Comparison of ENCODE assay signal across 8 cellular contexts in the genomic region with DNA sequence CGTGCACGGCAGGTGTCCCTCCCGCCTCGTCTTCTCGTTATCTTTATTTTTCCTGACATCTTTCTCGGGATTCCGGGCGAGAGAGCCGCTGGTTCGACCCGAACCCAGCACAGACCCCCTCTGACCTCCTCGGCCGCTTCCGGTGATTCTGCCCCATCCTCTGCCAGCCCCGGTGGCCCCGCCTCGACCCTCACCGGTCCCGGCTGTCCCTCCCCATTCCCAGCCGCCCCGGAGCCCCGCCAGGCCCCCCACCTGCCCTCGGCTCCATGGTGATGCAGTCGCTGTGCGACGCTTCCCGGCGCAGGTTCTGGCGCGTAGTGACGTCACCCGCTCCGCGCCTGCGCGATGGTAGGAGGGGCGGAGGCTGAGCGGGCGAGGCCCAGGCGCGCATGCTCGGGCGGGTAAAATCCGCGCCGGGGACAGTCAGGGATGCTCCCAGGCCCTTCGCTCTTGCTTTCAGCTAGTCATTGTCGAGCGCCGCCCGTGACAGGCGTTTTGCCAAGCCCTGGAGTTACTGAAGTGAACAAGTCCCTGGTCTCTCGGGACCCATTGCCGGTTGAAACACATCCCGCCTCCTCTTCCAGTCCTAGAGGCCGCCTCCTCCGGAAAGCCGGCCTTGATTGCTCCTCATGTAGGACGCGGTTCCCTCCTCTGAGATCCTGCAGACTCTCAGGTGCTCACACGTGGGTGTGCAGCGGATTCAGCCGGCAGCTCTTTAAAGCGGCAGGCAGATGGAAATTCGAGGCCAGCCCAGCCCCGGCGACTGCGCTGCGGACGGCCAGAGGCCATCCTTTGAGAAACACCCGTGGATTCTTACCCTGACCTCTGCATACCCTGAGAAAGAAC. TPM values are rescaled to one million over a fixed set of nuclear protein-coding genes. Genes with fewer than 3 reads are reported as not detected.
DNase-seq lines count a peak whose midpoint lies in the region; ATAC-seq and TF ChIP-seq lines count a peak whose summit lies in the region.

A gene with protein sequence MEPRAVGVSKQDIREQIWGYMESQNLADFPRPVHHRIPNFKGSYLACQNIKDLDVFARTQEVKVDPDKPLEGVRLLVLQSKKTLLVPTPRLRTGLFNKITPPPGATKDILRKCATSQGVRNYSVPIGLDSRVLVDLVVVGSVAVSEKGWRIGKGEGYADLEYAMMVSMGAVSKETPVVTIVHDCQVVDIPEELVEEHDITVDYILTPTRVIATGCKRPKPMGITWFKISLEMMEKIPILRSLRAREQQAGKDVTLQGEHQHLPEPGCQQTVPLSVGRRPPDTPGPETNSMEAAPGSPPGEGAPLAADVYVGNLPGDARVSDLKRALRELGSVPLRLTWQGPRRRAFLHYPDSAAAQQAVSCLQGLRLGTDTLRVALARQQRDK (minus strand): TSS at position 319 of the 846 bp plus-strand sequence. CDS start 51 bp downstream, at position 268.

- POLR2A ChIA-PET in RWPE1 (lab: Yijun Ruan, JAX; ENCODE audit: low non-redundant PET), result interaction anchor here (0.6 kb wide), 1 partner anchor 264 kb away, joined by 3 read pairs; no protein-coding TSS in a partner anchor

- peaks cover 26% of the 10 kb centered on the region for H3K36me3 Mint-ChIP-seq in activated T-helper 2 cell treated with anti-CD3 and anti-CD28 coated beads, Interferon-gamma antibody, Interleukin-2, Interleukin-4, amounts not matched to agents 10 μg/mL and 5 μg/mL and 100 μg/mL, durations not matched to agents 14 hours and 24 hours and 36 hours (ENCODE audit: low read depth)
- peaks cover 5% of the 10 kb centered on the region for H3K36me3 Mint-ChIP-seq in natural killer cell treated with Interleukin-12 subunit alpha and Interleukin-12 subunit beta and Interleukin-15 and Interleukin-18, amount 100 ng/mL, for 72 hours

- no peaks in the 10 kb centered on the region for H3K9me3 Mint-ChIP-seq in activated T-helper 2 cell treated with anti-CD3 and anti-CD28 coated beads, Interferon-gamma antibody, Interleukin-2, Interleukin-4, amounts not matched to agents 10 μg/mL and 5 μg/mL and 100 μg/mL, durations not matched to agents 14 hours and 24 hours and 36 hours
- no peaks in the 10 kb centered on the region for H3K9me3 Mint-ChIP-seq in natural killer cell treated with Interleukin-12 subunit alpha and Interleukin-12 subunit beta and Interleukin-15 and Interleukin-18, amount 100 ng/mL, for 72 hours

- CTCF ChIA-PET in RWPE1 (lab: Yijun Ruan, JAX), result no interaction called here

- H3K27me3 Mint-ChIP-seq in activated T-helper 2 cell treated with anti-CD3 and anti-CD28 coated beads, Interferon-gamma antibody, Interleukin-2, Interleukin-4, amounts not matched to agents 10 μg/mL and 5 μg/mL and 100 μg/mL, durations not matched to agents 14 hours and 24 hours and 36 hours (ENCODE audit: low read depth), result peaks cover 6% of the 10 kb centered on the region
- no peaks in the 10 kb centered on the region for H3K27me3 Mint-ChIP-seq in natural killer cell treated with Interleukin-12 subunit alpha and Interleukin-12 subunit beta and Interleukin-15 and Interleukin-18, amount 100 ng/mL, for 72 hours

- H3K4me3 ChIP-seq in LNCaP clone FGC (ENCODE audit: low read depth, low read length) (peak within 1 kb of the TSS; percentile 95), fibroblast of pulmonary artery (replicated peaks; ENCODE audit: low read depth, low read length) (peak within 1 kb of the TSS; percentile 85)

- H3K4me1 Mint-ChIP-seq in activated T-helper 2 cell treated with anti-CD3 and anti-CD28 coated beads, Interferon-gamma antibody, Interleukin-2, Interleukin-4, amounts not matched to agents 10 μg/mL and 5 μg/mL and 100 μg/mL, durations not matched to agents 14 hours and 24 hours and 36 hours (ENCODE audit: low read depth), result peaks cover 27% of the 10 kb centered on the region
- peaks cover 12 to 15% of the 10 kb centered on the region in 2 donors for H3K4me1 Mint-ChIP-seq in natural killer cell treated with Interleukin-12 subunit alpha and Interleukin-12 subunit beta and Interleukin-15 and Interleukin-18, amount 100 ng/mL, for 72 hours (ENCODE audit: low read depth in 2 of 2)

- peak within 1 kb of the TSS; percentile 86 for H3K4me3 Mint-ChIP-seq in activated T-helper 2 cell treated with anti-CD3 and anti-CD28 coated beads, Interferon-gamma antibody, Interleukin-2, Interleukin-4, amounts not matched to agents 10 μg/mL and 5 μg/mL and 100 μg/mL, durations not matched to agents 14 hours and 24 hours and 36 hours (ENCODE audit: low read depth)
- peak within 1 kb of the TSS; percentile 92 for H3K4me3 Mint-ChIP-seq in natural killer cell treated with Interleukin-12 subunit alpha and Interleukin-12 subunit beta and Interleukin-15 and Interleukin-18, amount 100 ng/mL, for 72 hours

- TF ChIP-seq CTCF in LNCaP clone FGC (IDR thresholded peaks at IDR 0.05; ENCODE audit: control insufficient read depth, extremely low read depth, insufficient read depth) (no peak), RWPE1 (conservative IDR thresholded peaks at IDR 0.05; ENCODE audit: low read depth) (no peak), fibroblast of pulmonary artery (IDR thresholded peaks at IDR 0.05; ENCODE audit: low read length, missing control alignments) (no peak)

- ATAC-seq in natural killer cell treated with Interleukin-12 subunit alpha and Interleukin-12 subunit beta and Interleukin-15 and Interleukin-18, amount 100 ng/mL, for 72 hours, result peak; percentile 96 to 97

- H3K27ac ChIP-seq in RWPE1, result peak within 1 kb of the TSS; percentile 72

- intact Hi-C loops in activated T-helper 2 cell treated with anti-CD3 and anti-CD28 coated beads, Interferon-gamma antibody, Interleukin-2, Interleukin-4, amounts not matched to agents 10 μg/mL and 5 μg/mL and 100 μg/mL, durations not matched to agents 14 hours and 24 hours and 36 hours (cut with micrococcal nuclease), result loop anchor here (10.0 kb wide), 1 partner anchor 830 kb away; a partner anchor contains a TSS

- DNase-seq in EL, result peak; percentile 88
- peak; percentile 83 for DNase-seq in GOT3 (lab: John Stamatoyannopoulos, UW)
- peak; percentile 52 for DNase-seq in LNCaP clone FGC (ENCODE audit: low read depth)
- peak; percentile 97 for DNase-seq in RWPE1 (ENCODE audit: low spot score)
- peak; percentile 92 for DNase-seq in activated T-helper 2 cell treated with anti-CD3 and anti-CD28 coated beads, Interferon-gamma antibody, Interleukin-2, Interleukin-4, amounts not matched to agents 10 μg/mL and 5 μg/mL and 100 μg/mL, durations not matched to agents 14 hours and 24 hours and 36 hours (ENCODE audit: low spot score)
- peak; percentile 94 for DNase-seq in fibroblast of pulmonary artery (ENCODE audit: low read depth)
- peak; percentile 95 for DNase-seq in natural killer cell treated with Interleukin-12 subunit alpha and Interleukin-12 subunit beta and Interleukin-15 and Interleukin-18, amount 100 ng/mL, for 72 hours (ENCODE audit: low spot score)
- DNase-seq in stimulated activated naive CD4-positive, alpha-beta T cell treated with Interleukin-2 at 50 U/mL for 16 hours (lab: John Stamatoyannopoulos, UW), result peak; percentile 91

- H3K27ac Mint-ChIP-seq in activated T-helper 2 cell treated with anti-CD3 and anti-CD28 coated beads, Interferon-gamma antibody, Interleukin-2, Interleukin-4, amounts not matched to agents 10 μg/mL and 5 μg/mL and 100 μg/mL, durations not matched to agents 14 hours and 24 hours and 36 hours, result peak within 1 kb of the TSS; percentile 93
- H3K27ac Mint-ChIP-seq in natural killer cell treated with Interleukin-12 subunit alpha and Interleukin-12 subunit beta and Interleukin-15 and Interleukin-18, amount 100 ng/mL, for 72 hours, result peak within 1 kb of the TSS; percentile 89 to 93

RNA-seq across cellular contexts. Expression of the gene that starts here (rescaled TPM):
- 21.9 and 22.8 TPM in 2 replicates for total RNA-seq in activated T-helper 2 cell treated with anti-CD3 and anti-CD28 coated beads, Interferon-gamma antibody, Interleukin-2, Interleukin-4, amounts not matched to agents 10 μg/mL and 5 μg/mL and 100 μg/mL, durations not matched to agents 14 hours and 24 hours and 36 hours
- total RNA-seq in natural killer cell treated with Interleukin-12 subunit alpha and Interleukin-12 subunit beta and Interleukin-15 and Interleukin-18, amount 100 ng/mL, for 72 hours, result 10 to 100 TPM; 24.3 to 32.8 TPM

Comparison
In these comparisons a context has a peak if more than half of its experiments do, and no peak if none do; other contexts are left out.
1. Peak in every context shown above with its lines: DNase-seq, ATAC-seq, H3K4me3 ChIP-seq and H3K27ac ChIP-seq.